16 cellular contexts compared by ENCODE assay signal in genomic region chr1:41478118-41478748, GRCh38. TPM values are rescaled to one million over a fixed set of nuclear protein-coding genes. Genes with fewer than 3 reads are reported as not detected.
"Had no signal": no experiment of that assay in that cellular context is flagged by ENCODE, and none has a peak within 500 bp of the region (broad histone marks: within the 10 kb centered on the region; RNA-seq: fewer than 3 reads in every experiment).

No MANE protein-coding gene starts in this region.

- H3K27ac ChIP-seq: neutrophil had no signal

- H3K4me3 ChIP-seq: gastrocnemius medialis, heart right ventricle, tibial artery had no signal

- H3K27me3 ChIP-seq: gastrocnemius medialis, heart right ventricle, neutrophil, tibial artery had no signal

- H3K4me1 Mint-ChIP-seq: activated CD4-positive, alpha-beta T cell treated with anti-CD3 and anti-CD28 coated beads, Interleukin-2, amount 10 ng/mL, durations not matched to agents 7 days and 5 days; naive B cell had no signal

- H3K4me3 Mint-ChIP-seq: activated CD4-positive, alpha-beta T cell treated with anti-CD3 and anti-CD28 coated beads, Interleukin-2, amount 10 ng/mL, durations not matched to agents 7 days and 5 days; activated naive CD8-positive, alpha-beta T cell treated with anti-CD3 and anti-CD28 coated beads, Interleukin-2, amount 10 ng/mL, durations not matched to agents 7 days and 5 days; naive B cell; T-helper 2 cell treated with Interferon-gamma antibody and Interleukin-4, amounts not matched to agents 5 μg/mL and 100 μg/mL, for 36 hours had no signal

- DNase-seq: activated CD4-positive, alpha-beta T cell treated with anti-CD3 and anti-CD28 coated beads, Interleukin-2, amount 10 ng/mL, durations not matched to agents 7 days and 5 days; activated naive CD4-positive, alpha-beta T cell; activated naive CD8-positive, alpha-beta T cell treated with anti-CD3 and anti-CD28 coated beads, Interleukin-2, amount 10 ng/mL, durations not matched to agents 7 days and 5 days; gastrocnemius medialis; naive B cell; retina; stimulated activated CD4-positive, alpha-beta T cell treated with anti-CD3 and anti-CD28 coated beads, Interleukin-15, amount 100 ng/mL, for 24 hours; stimulated activated CD4-positive, alpha-beta T cell treated with anti-CD3 and anti-CD28 coated beads, Interleukin-4, amount 100 ng/mL, for 1 hour; stimulated activated naive CD4-positive, alpha-beta T cell had no signal

- H3K9me3 ChIP-seq: gastrocnemius medialis, heart right ventricle, neutrophil, tibial artery had no signal

- H3K27me3 Mint-ChIP-seq: activated CD4-positive, alpha-beta T cell treated with anti-CD3 and anti-CD28 coated beads, Interleukin-2, amount 10 ng/mL, durations not matched to agents 7 days and 5 days had no signal

- H3K36me3 Mint-ChIP-seq: activated naive CD8-positive, alpha-beta T cell treated with anti-CD3 and anti-CD28 coated beads, Interleukin-2, amount 10 ng/mL, durations not matched to agents 7 days and 5 days; naive B cell had no signal

- H3K36me3 ChIP-seq: gastrocnemius medialis, heart right ventricle, neutrophil, tibial artery had no signal

- H3K27ac Mint-ChIP-seq: activated CD4-positive, alpha-beta T cell treated with anti-CD3 and anti-CD28 coated beads, Interleukin-2, amount 10 ng/mL, durations not matched to agents 7 days and 5 days; activated naive CD8-positive, alpha-beta T cell treated with anti-CD3 and anti-CD28 coated beads, Interleukin-2, amount 10 ng/mL, durations not matched to agents 7 days and 5 days; T-helper 2 cell treated with Interferon-gamma antibody and Interleukin-4, amounts not matched to agents 5 μg/mL and 100 μg/mL, for 36 hours had no signal

- FAIRE-seq: bronchial epithelial cell had no signal

- H3K9me3 Mint-ChIP-seq: activated CD4-positive, alpha-beta T cell treated with anti-CD3 and anti-CD28 coated beads, Interleukin-2, amount 10 ng/mL, durations not matched to agents 7 days and 5 days; activated naive CD8-positive, alpha-beta T cell treated with anti-CD3 and anti-CD28 coated beads, Interleukin-2, amount 10 ng/mL, durations not matched to agents 7 days and 5 days; naive B cell; T-helper 2 cell treated with Interferon-gamma antibody and Interleukin-4, amounts not matched to agents 5 μg/mL and 100 μg/mL, for 36 hours had no signal

RNA-seq across cellular contexts. Expression of gene EDN2, which starts 6.2 kb away (rescaled TPM):
- total RNA-seq: activated CD4-positive, alpha-beta T cell treated with anti-CD3 and anti-CD28 coated beads, Interleukin-2, amount 10 ng/mL, durations not matched to agents 7 days and 5 days; activated naive CD8-positive, alpha-beta T cell treated with anti-CD3 and anti-CD28 coated beads, Interleukin-2, amount 10 ng/mL, durations not matched to agents 7 days and 5 days; dermis microvascular lymphatic vessel endothelial cell; gastrocnemius medialis; lung microvascular endothelial cell had no signal
